ENCODE assay signal across 23 cellular contexts in the genomic region with DNA sequence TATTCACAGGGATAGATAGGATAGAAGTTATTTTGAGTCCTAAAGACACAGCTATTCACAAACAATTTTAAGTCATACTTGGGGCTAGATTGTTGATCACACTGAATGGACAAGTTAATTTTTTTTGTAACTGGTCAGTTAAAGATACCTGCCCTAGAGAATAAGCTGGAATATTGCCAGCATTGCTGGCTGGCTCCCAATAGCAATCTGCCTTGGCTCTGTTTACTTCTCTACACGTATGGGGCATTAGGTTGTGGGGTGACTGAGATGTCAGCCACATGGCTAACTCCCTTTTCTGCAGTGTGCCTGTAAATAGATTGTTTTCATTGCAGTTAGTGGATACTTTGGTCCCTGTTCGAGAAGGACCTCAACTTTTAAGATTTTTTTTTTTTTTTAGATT.
"Had no signal": no experiment of that assay in that cellular context is flagged by ENCODE, and none has a peak within 500 bp of the region (broad histone marks: within the 10 kb centered on the region; RNA-seq: fewer than 3 reads in every experiment).

No MANE protein-coding gene starts in this region.

- H3K9me3 ChIP-seq: heart right ventricle, lower lobe of right lung, prostate gland, right atrium auricular region had no signal

- H3K4me1 Mint-ChIP-seq: activated naive CD8-positive, alpha-beta T cell treated with anti-CD3 and anti-CD28 coated beads for 36 hours; natural killer cell had no signal

- H3K4me3 Mint-ChIP-seq: activated naive CD8-positive, alpha-beta T cell treated with anti-CD3 and anti-CD28 coated beads for 36 hours; activated T-cell treated with anti-CD3 and anti-CD28 coated beads, Interleukin-2, amount 50 U/mL, for 24 hours; natural killer cell; WTC11 had no signal

- H3K27me3 ChIP-seq: heart right ventricle, right atrium auricular region, spleen had no signal

- H3K27me3 Mint-ChIP-seq: activated naive CD8-positive, alpha-beta T cell treated with anti-CD3 and anti-CD28 coated beads for 36 hours; activated T-cell treated with anti-CD3 and anti-CD28 coated beads, Interleukin-2, amount 50 U/mL, for 24 hours had no signal

- H3K9me3 Mint-ChIP-seq: activated naive CD8-positive, alpha-beta T cell treated with anti-CD3 and anti-CD28 coated beads for 36 hours; activated T-helper 2 cell treated with anti-CD3 and anti-CD28 coated beads, Interferon-gamma antibody, Interleukin-2, Interleukin-4, amounts not matched to agents 10 μg/mL and 5 μg/mL and 100 μg/mL, durations not matched to agents 14 hours and 24 hours and 36 hours; WTC11 had no signal

- H3K27ac Mint-ChIP-seq: activated naive CD8-positive, alpha-beta T cell treated with anti-CD3 and anti-CD28 coated beads for 36 hours; activated T-cell treated with anti-CD3 and anti-CD28 coated beads, Interleukin-2, amount 50 U/mL, for 24 hours; activated T-helper 2 cell treated with anti-CD3 and anti-CD28 coated beads, Interferon-gamma antibody, Interleukin-2, Interleukin-4, amounts not matched to agents 10 μg/mL and 5 μg/mL and 100 μg/mL, durations not matched to agents 14 hours and 24 hours and 36 hours; natural killer cell; WTC11 had no signal

- H3K36me3 ChIP-seq: heart right ventricle, lower lobe of right lung, prostate gland, right atrium auricular region, spleen had no signal

- DNase-seq: activated CD8-positive, alpha-beta memory T cell treated with anti-CD3 and anti-CD28 coated beads for 24 hours; activated CD8-positive, alpha-beta memory T cell treated with anti-CD3 and anti-CD28 coated beads, Interleukin-2, amount 50 U/mL, for 4 hours; activated naive CD4-positive, alpha-beta T cell treated with Interleukin-2 at 50 U/mL for 16 hours; activated naive CD8-positive, alpha-beta T cell treated with anti-CD3 and anti-CD28 coated beads for 36 hours; activated T-cell treated with anti-CD3 and anti-CD28 coated beads, Interleukin-2, amount 50 U/mL, for 24 hours; central memory CD4-positive, alpha-beta T cell; dermis blood vessel endothelial cell; effector CD8-positive, alpha-beta T cell; erythroblast; foreskin fibroblast; heart right ventricle; left colon; lower lobe of right lung; mesendoderm; natural killer cell; spleen; stimulated activated CD4-positive, alpha-beta T cell treated with anti-CD3 and anti-CD28 coated beads, Interleukin-4, amount 100 ng/mL, for 1 hour; stimulated activated naive CD4-positive, alpha-beta T cell treated with Interleukin-2 at 50 U/mL for 16 hours; T1000 had no signal

- H3K27ac ChIP-seq: heart right ventricle, lower lobe of right lung, prostate gland, right atrium auricular region, spleen had no signal

- H3K4me1 ChIP-seq: heart right ventricle, lower lobe of right lung, prostate gland, right atrium auricular region, spleen had no signal

- H3K4me3 ChIP-seq: heart right ventricle, lower lobe of right lung, prostate gland, right atrium auricular region, spleen had no signal

- H3K36me3 Mint-ChIP-seq: activated naive CD8-positive, alpha-beta T cell treated with anti-CD3 and anti-CD28 coated beads for 36 hours; natural killer cell; WTC11 had no signal
